Comparison of ENCODE assay signal across 17 cellular contexts in genomic region chr5:150374651-150375050, GRCh38. TPM values are rescaled to one million over a fixed set of nuclear protein-coding genes. Genes with fewer than 3 reads are reported as not detected.
DNase-seq lines count a peak whose midpoint lies in the region; ATAC-seq and TF ChIP-seq lines count a peak whose summit lies in the region.
"Had no signal": no experiment of that assay in that cellular context is flagged by ENCODE, and none has a peak within 500 bp of the region (broad histone marks: within the 10 kb centered on the region; RNA-seq: fewer than 3 reads in every experiment).

No MANE protein-coding gene starts in this region.

- no peak for TF ChIP-seq CTCF in PC-9 (conservative IDR thresholded peaks at IDR 0.05)

- POLR2A ChIA-PET in CD8-positive, alpha-beta memory T cell (lab: Charles Lee), result no interaction called here
- POLR2A ChIA-PET in PC-9 (lab: Charles Lee; ENCODE audit: unreplicated experiment), result no interaction called here

- DNase-seq in CD8-positive, alpha-beta memory T cell, result no peak
- no peak for DNase-seq in PC-9
- no peak for DNase-seq in central memory CD8-positive, alpha-beta T cell (ENCODE audit: low spot score in 2 of 2)
- DNase-seq in memory B cell (ENCODE audit: low spot score in 2 of 2), result no peak
- DNase-seq in neuronal stem cell (ENCODE audit: low spot score), result no peak
- DNase-seq in anterior cingulate cortex (lab: John Stamatoyannopoulos, UW), result no peak
- DNase-seq in NCI-H146 (lab: John Stamatoyannopoulos, UW), result no peak
- no peak for DNase-seq in stimulated activated CD4-positive, alpha-beta T cell treated with anti-CD3 and anti-CD28 coated beads, Interleukin-4, amount 100 ng/mL, for 24 hours
- DNase-seq: ACHN; Calu3; CD4-positive, CD25-positive, alpha-beta regulatory T cell; DND-41; GDM1 had no signal

- H2BK15ac ChIP-seq in neuronal stem cell (ENCODE audit: low read length), result no peak overlapping the region

- H3K23ac ChIP-seq in neuronal stem cell (ENCODE audit: low read depth, low read length, poor library complexity), result no peak overlapping the region

- no peak overlapping the region for H3K27ac ChIP-seq in CD8-positive, alpha-beta memory T cell (ENCODE audit: low read depth, low read length)
- H3K27ac ChIP-seq in PC-9 (no peak overlapping the region), neuronal stem cell (replicated peaks; ENCODE audit: low read length) (no peak overlapping the region)
- H3K27ac ChIP-seq: BLaER1 treated with 17β-estradiol and CSF1 and Interleukin-3, amounts not matched to agents 10 nM and 100 nM; HL-60 had no signal

- peaks cover 73% of the 10 kb centered on the region for H3K36me3 ChIP-seq in CD8-positive, alpha-beta memory T cell (ENCODE audit: insufficient read depth, low read length)
- H3K36me3 ChIP-seq in PC-9 (ENCODE audit: low read depth) (no peaks in the 10 kb centered on the region; the same call in 1 of the 2 replicates), neuronal stem cell (replicated peaks in 1 of 2; ENCODE audit: control insufficient read depth in 2 of 2, insufficient read depth in 2 of 2, low read length in 2 of 2) (peaks cover 88 to 100% of the 10 kb centered on the region in 2 donors)

- no peak overlapping the region for H2AK5ac ChIP-seq in neuronal stem cell (ENCODE audit: low read depth, low read length)

- no peak overlapping the region for H3K14ac ChIP-seq in neuronal stem cell (ENCODE audit: low read length)

- peaks cover 2% of the 10 kb centered on the region for H3K79me1 ChIP-seq in neuronal stem cell (ENCODE audit: low read depth, low read length)

- no peak overlapping the region for H3K9ac ChIP-seq in neuronal stem cell (ENCODE audit: low read depth, low read length, poor library complexity)
- H3K9ac ChIP-seq: BLaER1 treated with 17β-estradiol and CSF1 and Interleukin-3, amounts not matched to agents 10 nM and 100 nM had no signal

- no peak for ATAC-seq in central memory CD8-positive, alpha-beta T cell (replicated peaks; ENCODE audit: extremely low read depth, poor library complexity, severe bottlenecking)
- ATAC-seq in memory B cell (ENCODE audit: low read depth), result no peak

- BruUV-seq in PC-9 (replicated peaks; lab: Mats Ljungman, UMichigan), result TSS peak; percentile 4

- intact Hi-C loops in PC-9 (cut with micrococcal nuclease; ENCODE audit: unreplicated experiment), result no loop called here

- peaks cover 0 to 97% (median 22%) of the 10 kb centered on the region in 3 donors for H3K36me3 Mint-ChIP-seq in CD8-positive, alpha-beta memory T cell
- peaks cover 50% of the 10 kb centered on the region for H3K36me3 Mint-ChIP-seq in central memory CD8-positive, alpha-beta T cell (ENCODE audit: insufficient read depth)
- peaks cover 46% of the 10 kb centered on the region for H3K36me3 Mint-ChIP-seq in memory B cell

- H3K18ac ChIP-seq in neuronal stem cell (ENCODE audit: low read length), result no peak overlapping the region

- H4K8ac ChIP-seq in neuronal stem cell (ENCODE audit: low read depth, low read length), result no peak overlapping the region

- no peak overlapping the region for H2BK12ac ChIP-seq in neuronal stem cell (ENCODE audit: low read length)

- H3K9me3 ChIP-seq in CD8-positive, alpha-beta memory T cell (ENCODE audit: low read length), result no peaks in the 10 kb centered on the region
- H3K9me3 ChIP-seq in PC-9 (ENCODE audit: insufficient read depth, low read depth) (no peaks in the 10 kb centered on the region), neuronal stem cell (replicated peaks in 1 of 2; ENCODE audit: control insufficient read depth in 2 of 2, insufficient read depth in 1 of 2, low read depth in 1 of 2, low read length in 2 of 2) (no peaks in the 10 kb centered on the region)
- H3K9me3 ChIP-seq: BLaER1 treated with 17β-estradiol and CSF1 and Interleukin-3, amounts not matched to agents 10 nM and 100 nM; HAP-1 had no signal

- no peak overlapping the region for H4K91ac ChIP-seq in neuronal stem cell (ENCODE audit: low read depth, low read length, poor library complexity)

- CTCF ChIA-PET in CD8-positive, alpha-beta memory T cell (lab: Charles Lee), result no interaction called here
- CTCF ChIA-PET in PC-9 (lab: Charles Lee), result no interaction called here

- no peaks in the 10 kb centered on the region for H3K27me3 Mint-ChIP-seq in CD8-positive, alpha-beta memory T cell
- H3K27me3 Mint-ChIP-seq in central memory CD8-positive, alpha-beta T cell, result no peaks in the 10 kb centered on the region
- no peaks in the 10 kb centered on the region for H3K27me3 Mint-ChIP-seq in memory B cell
- H3K27me3 Mint-ChIP-seq: CD4-positive, CD25-positive, alpha-beta regulatory T cell had no signal

- H4K20me1 ChIP-seq in PC-9 (ENCODE audit: insufficient read depth), result no peaks in the 10 kb centered on the region

- H3K4me3 Mint-ChIP-seq in CD8-positive, alpha-beta memory T cell, result peak overlapping the region in 1 of 7 donors; percentile 23
- H3K4me3 Mint-ChIP-seq in central memory CD8-positive, alpha-beta T cell, result peak overlapping the region; percentile 32
- H3K4me3 Mint-ChIP-seq in memory B cell, result no peak overlapping the region
- H3K4me3 Mint-ChIP-seq: CD4-positive, CD25-positive, alpha-beta regulatory T cell had no signal

- H2AFZ ChIP-seq in PC-9 (no peak overlapping the region), neuronal stem cell (ENCODE audit: low read length) (no peak overlapping the region)

- H2BK5ac ChIP-seq in neuronal stem cell (ENCODE audit: low read length), result no peak overlapping the region

- H3K9me3 Mint-ChIP-seq in CD8-positive, alpha-beta memory T cell, result no peaks in the 10 kb centered on the region
- H3K9me3 Mint-ChIP-seq in central memory CD8-positive, alpha-beta T cell, result no peaks in the 10 kb centered on the region
- no peaks in the 10 kb centered on the region for H3K9me3 Mint-ChIP-seq in memory B cell

- H3F3A ChIP-seq in PC-9 (ENCODE audit: insufficient read depth, low read depth), result no peaks in the 10 kb centered on the region

- H3K4me3 ChIP-seq in CD8-positive, alpha-beta memory T cell (ENCODE audit: low read length), result no peak overlapping the region
- no peak overlapping the region for H3K4me3 ChIP-seq in PC-9
- no peak overlapping the region for H3K4me3 ChIP-seq in neuronal stem cell (ENCODE audit: low read length in 2 of 2)
- H3K4me3 ChIP-seq: BLaER1 treated with 17β-estradiol and CSF1 and Interleukin-3, amounts not matched to agents 10 nM and 100 nM; HAP-1 had no signal

- no peak overlapping the region for H3K4ac ChIP-seq in neuronal stem cell (ENCODE audit: low read length)

- peaks cover 35 to 44% (median 41%) of the 10 kb centered on the region in 3 donors for H3K4me1 Mint-ChIP-seq in CD8-positive, alpha-beta memory T cell
- H3K4me1 Mint-ChIP-seq in central memory CD8-positive, alpha-beta T cell, result peaks cover 62% of the 10 kb centered on the region
- no peaks in the 10 kb centered on the region for H3K4me1 Mint-ChIP-seq in memory B cell

- H3K27me3 ChIP-seq in CD8-positive, alpha-beta memory T cell (ENCODE audit: insufficient read depth, low read length, poor library complexity, severe bottlenecking), result no peaks in the 10 kb centered on the region
- H3K27me3 ChIP-seq in PC-9 (ENCODE audit: insufficient read depth, low read depth) (no peaks in the 10 kb centered on the region), neuronal stem cell (ENCODE audit: control insufficient read depth in 3 of 3, insufficient read depth in 3 of 3, low read depth in 1 of 3, low read length in 3 of 3) (no peaks in the 10 kb centered on the region)
- H3K27me3 ChIP-seq: BLaER1 treated with 17β-estradiol and CSF1 and Interleukin-3, amounts not matched to agents 10 nM and 100 nM had no signal

- H3K79me2 ChIP-seq in PC-9 (ENCODE audit: low read depth), result no peaks in the 10 kb centered on the region

- H3K9me2 ChIP-seq in PC-9 (ENCODE audit: insufficient read depth), result no peaks in the 10 kb centered on the region

- H3K4me1 ChIP-seq in CD8-positive, alpha-beta memory T cell (ENCODE audit: insufficient read depth, low read length), result peaks cover 27% of the 10 kb centered on the region
- no peaks in the 10 kb centered on the region for H3K4me1 ChIP-seq in PC-9 (replicated peaks; ENCODE audit: insufficient read depth)
- peaks cover 3 to 7% of the 10 kb centered on the region in 2 donors for H3K4me1 ChIP-seq in neuronal stem cell (ENCODE audit: control insufficient read depth in 2 of 2, insufficient read depth in 1 of 2, low read depth in 1 of 2, low read length in 2 of 2)
- H3K4me1 ChIP-seq: HAP-1 had no signal

- H3K27ac Mint-ChIP-seq in CD8-positive, alpha-beta memory T cell, result peak overlapping the region in 6 of 8 donors; percentile 61 to 97 (median 76)
- peak overlapping the region; percentile 94 for H3K27ac Mint-ChIP-seq in central memory CD8-positive, alpha-beta T cell (ENCODE audit: low read depth)
- peak overlapping the region; percentile 45 for H3K27ac Mint-ChIP-seq in memory B cell
- H3K27ac Mint-ChIP-seq: CD4-positive, CD25-positive, alpha-beta regulatory T cell had no signal

- no peak overlapping the region for H2BK120ac ChIP-seq in neuronal stem cell (ENCODE audit: low read depth, low read length)

- no CpG with 5 or more reads among the region's 11 CpGs for WGBS in neuronal stem cell (ENCODE audit: extremely low coverage in 2 of 2, insufficient read length in 2 of 2, insufficient replicate concordance in 1 of 2), 2 donors

- H3K4me2 ChIP-seq in PC-9 (no peak overlapping the region), neuronal stem cell (ENCODE audit: insufficient read depth, low read length, poor library complexity, severe bottlenecking) (no peak overlapping the region)
- H3K4me2 ChIP-seq: BLaER1 treated with 17β-estradiol and CSF1 and Interleukin-3, amounts not matched to agents 10 nM and 100 nM had no signal

RNA-seq across cellular contexts. Expression of gene TCOF1, which starts 17.2 kb away (rescaled TPM):
- total RNA-seq in CD8-positive, alpha-beta memory T cell, result 100 to 1,000 TPM; 116 to 120 TPM
- polyA plus RNA-seq in CD8-positive, alpha-beta memory T cell, result 33.1 TPM
- 68.4 and 75.3 TPM in 2 replicates for total RNA-seq in PC-9 (2021)
- polyA plus RNA-seq in neuronal stem cell (2013, experiment 1 of 2), result 32.1 TPM
- 32.7 TPM for polyA plus RNA-seq in neuronal stem cell (2013, experiment 2 of 2)

RNA-seq across cellular contexts. Expression of gene CD74, which starts 38.1 kb away (rescaled TPM):
- total RNA-seq in CD8-positive, alpha-beta memory T cell, result 100 to 1,000 TPM; 319 to 324 TPM
- 1,273 TPM for polyA plus RNA-seq in CD8-positive, alpha-beta memory T cell
- 41.1 and 52.0 TPM in 2 replicates for total RNA-seq in PC-9 (2021)
- polyA plus RNA-seq in neuronal stem cell (2013, experiment 1 of 2), result 61.0 TPM
- polyA plus RNA-seq in neuronal stem cell (2013, experiment 2 of 2), result 61.3 TPM
- total RNA-seq: A172 had no signal
